In the genomic region with DNA sequence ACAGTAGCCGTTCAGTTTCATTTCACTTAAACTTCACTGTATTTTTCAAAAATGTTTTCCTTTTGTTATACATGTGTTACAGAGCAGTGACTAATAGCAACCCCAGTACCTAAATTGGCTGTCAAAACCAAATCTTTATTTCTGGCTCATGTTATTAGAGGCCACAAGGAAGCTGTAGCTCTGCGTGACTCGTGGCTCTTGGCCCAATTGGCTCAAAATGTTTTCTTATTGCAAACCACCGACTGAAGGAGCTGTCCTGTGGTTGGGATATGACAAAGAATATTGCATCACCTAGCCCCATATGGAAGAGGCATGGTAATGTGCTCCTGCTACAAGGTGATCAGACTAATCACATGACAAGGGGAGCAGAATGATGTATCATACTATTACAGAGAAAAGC, we compare ENCODE assay signal across 29 cellular contexts.
DNase-seq lines count a peak whose midpoint lies in the region; TF ChIP-seq lines count a peak whose summit lies in the region.
"Had no signal": no experiment of that assay in that cellular context is flagged by ENCODE, and none has a peak within 500 bp of the region (broad histone marks: within the 10 kb centered on the region; RNA-seq: fewer than 3 reads in every experiment).

No MANE protein-coding gene starts in this region.

- H3K4me2 ChIP-seq in smooth muscle cell: no peak overlapping the region
- H3K4me2 ChIP-seq in trophoblast cell (ENCODE audit: low read length): no peak overlapping the region
- H3K4me2 ChIP-seq: GM23338, neural progenitor cell had no signal

- H3K23ac ChIP-seq in trophoblast cell (ENCODE audit: low read length): no peak overlapping the region

- no peaks in the 10 kb centered on the region for H3K9me3 Mint-ChIP-seq in MCF 10A (ENCODE audit: unreplicated experiment)
- H3K9me3 Mint-ChIP-seq: neural progenitor cell had no signal

- no peak overlapping the region for H2BK12ac ChIP-seq in trophoblast cell (ENCODE audit: low read length)

- TF ChIP-seq POLR2A in breast epithelium (IDR thresholded peaks at IDR 0.05): no peak

- BruUV-seq in MCF 10A (replicated peaks; lab: Mats Ljungman, UMichigan): no TSS peak

- H3K4me1 ChIP-seq in breast epithelium: no peaks in the 10 kb centered on the region
- no peaks in the 10 kb centered on the region for H3K4me1 ChIP-seq in smooth muscle cell (ENCODE audit: low read depth)
- H3K4me1 ChIP-seq in trophoblast cell (ENCODE audit: control insufficient read depth in 1 of 2, insufficient read depth in 2 of 2, low read length in 2 of 2): no peaks in the 10 kb centered on the region
- H3K4me1 ChIP-seq: neural progenitor cell, prostate gland, upper lobe of left lung had no signal

- no peaks in the 10 kb centered on the region for H3K36me3 Mint-ChIP-seq in MCF 10A (ENCODE audit: insufficient read depth, unreplicated experiment)
- H3K36me3 Mint-ChIP-seq: activated naive CD4-positive, alpha-beta T cell treated with anti-CD3 and anti-CD28 coated beads, Interleukin-2, amount 50 U/mL, for 72 hours; CD8-positive, alpha-beta T cell; neural progenitor cell had no signal

- no peak overlapping the region for H3K14ac ChIP-seq in trophoblast cell (ENCODE audit: low read length)

- H3K18ac ChIP-seq in trophoblast cell (ENCODE audit: low read length): no peak overlapping the region

- no peaks in the 10 kb centered on the region for H3K36me3 ChIP-seq in breast epithelium
- no peaks in the 10 kb centered on the region for H3K36me3 ChIP-seq in smooth muscle cell (ENCODE audit: low read depth)
- no peaks in the 10 kb centered on the region for H3K36me3 ChIP-seq in trophoblast cell (ENCODE audit: control insufficient read depth in 1 of 2, insufficient read depth in 2 of 2, low read length in 2 of 2)
- H3K36me3 ChIP-seq: neural progenitor cell, prostate gland, upper lobe of left lung had no signal

- H3K9me3 ChIP-seq in breast epithelium: peaks cover 6 to 9% of the 10 kb centered on the region in 2 donors
- H3K9me3 ChIP-seq in smooth muscle cell (replicated peaks; ENCODE audit: low read depth): no peaks in the 10 kb centered on the region
- H3K9me3 ChIP-seq in trophoblast cell (ENCODE audit: insufficient read depth, low read depth, low read length): peaks cover 6% of the 10 kb centered on the region
- H3K9me3 ChIP-seq: prostate gland had no signal

- H3K79me2 ChIP-seq in smooth muscle cell (ENCODE audit: low read depth): no peaks in the 10 kb centered on the region
- H3K79me2 ChIP-seq in trophoblast cell (ENCODE audit: control insufficient read depth, insufficient read depth, low read length, poor library complexity): no peaks in the 10 kb centered on the region

- no peak overlapping the region for H3K4me3 Mint-ChIP-seq in MCF 10A (ENCODE audit: unreplicated experiment)
- H3K4me3 Mint-ChIP-seq: CD8-positive, alpha-beta T cell; effector memory CD8-positive, alpha-beta T cell; GM23338; neural progenitor cell had no signal

- no peak overlapping the region for H4K12ac ChIP-seq in trophoblast cell (ENCODE audit: low read depth, low read length)

- H4K8ac ChIP-seq in trophoblast cell (ENCODE audit: low read depth, low read length): no peak overlapping the region

- peak; percentile 70 for DNase-seq in MCF 10A (ENCODE audit: unreplicated experiment)
- no peak for DNase-seq in breast epithelium (ENCODE audit: low spot score in 2 of 2)
- DNase-seq in astrocyte of the cerebellum (ENCODE audit: low read depth): peak; percentile 94
- peak; percentile 71 for DNase-seq in fibroblast of pulmonary artery (ENCODE audit: low read depth)
- DNase-seq in smooth muscle cell (lab: John Stamatoyannopoulos, UW; ENCODE audit: unreplicated experiment): no peak
- DNase-seq in trophoblast cell: no peak
- no peak for DNase-seq in putamen (ENCODE audit: low spot score)
- DNase-seq in NCI-H748 treated with DMSO at 0.1 percent for 48 hours (lab: John Stamatoyannopoulos, UW): no peak
- DNase-seq: activated CD4-positive, alpha-beta T cell treated with anti-CD3 and anti-CD28 coated beads, Interleukin-2, amount 50 U/mL, for 4 hours; activated CD4-positive, CD25-positive, alpha-beta regulatory T cell; activated CD8-positive, alpha-beta memory T cell treated with anti-CD3 and anti-CD28 coated beads, Interleukin-2, amount 50 U/mL, for 4 hours; AML-193; aorta; CD8-positive, alpha-beta T cell; DMS153; effector memory CD8-positive, alpha-beta T cell; GDM1; KG1; NCI-H1048; NCI-H187 treated with DMSO at 0.1 percent for 48 hours; stimulated activated CD4-positive, alpha-beta T cell treated with anti-CD3 and anti-CD28 coated beads, Interleukin-1b, Interleukin-23, amount 100 ng/mL, for 48 hours; T-helper 9 cell; upper lobe of left lung had no signal

- H3K4me3 ChIP-seq in breast epithelium: no peak overlapping the region
- H3K4me3 ChIP-seq in astrocyte of the cerebellum (ENCODE audit: low read depth, low read length): no peak overlapping the region
- no peak overlapping the region for H3K4me3 ChIP-seq in fibroblast of pulmonary artery (replicated peaks; ENCODE audit: low read depth, low read length)
- H3K4me3 ChIP-seq in smooth muscle cell: no peak overlapping the region
- no peak overlapping the region for H3K4me3 ChIP-seq in trophoblast cell (ENCODE audit: low read depth, low read length)
- H3K4me3 ChIP-seq: GM23338, neural progenitor cell, prostate gland, skin epidermis, upper lobe of left lung had no signal

- H3K79me1 ChIP-seq in trophoblast cell (ENCODE audit: low read length): no peaks in the 10 kb centered on the region

- POLR2A ChIA-PET in MCF 10A (lab: Yijun Ruan, JAX): no interaction called here

- H2BK5ac ChIP-seq in trophoblast cell (ENCODE audit: low read depth, low read length, poor library complexity): no peak overlapping the region

- TF ChIP-seq CTCF in MCF 10A (IDR thresholded peaks at IDR 0.05; ENCODE audit: unreplicated experiment) (no peak), breast epithelium (IDR thresholded peaks at IDR 0.05) (no peak), astrocyte of the cerebellum (IDR thresholded peaks at IDR 0.05; ENCODE audit: low read depth, low read length, missing control alignments) (no peak), fibroblast of pulmonary artery (IDR thresholded peaks at IDR 0.05; ENCODE audit: low read length, missing control alignments) (no peak), smooth muscle cell (IDR thresholded peaks at IDR 0.05; ENCODE audit: borderline replicate concordance, insufficient read depth, poor library complexity, severe bottlenecking) (no peak)

- H3K27me3 ChIP-seq in breast epithelium (no peaks in the 10 kb centered on the region), smooth muscle cell (ENCODE audit: low read depth) (no peaks in the 10 kb centered on the region), trophoblast cell (ENCODE audit: insufficient read depth, low read length) (no peaks in the 10 kb centered on the region)
- H3K27me3 ChIP-seq: neural progenitor cell, upper lobe of left lung had no signal

- in situ Hi-C loops in astrocyte of the cerebellum (cut with HindIII; ENCODE audit: low sequenced_read_pairs): no loop called here

- H4K20me1 ChIP-seq in smooth muscle cell (ENCODE audit: low read depth): no peaks in the 10 kb centered on the region

- CTCF ChIA-PET in MCF 10A (lab: Yijun Ruan, JAX): no interaction called here

- no peak overlapping the region for H4K91ac ChIP-seq in trophoblast cell (ENCODE audit: low read depth, low read length)

- no peak overlapping the region for H3K27ac Mint-ChIP-seq in MCF 10A (ENCODE audit: low read depth, unreplicated experiment)
- H3K27ac Mint-ChIP-seq: activated naive CD4-positive, alpha-beta T cell treated with anti-CD3 and anti-CD28 coated beads, Interleukin-2, amount 50 U/mL, for 72 hours; activated T-helper 2 cell treated with anti-CD3 and anti-CD28 coated beads, Interferon-gamma antibody, Interleukin-2, Interleukin-4, amounts not matched to agents 10 μg/mL and 5 μg/mL and 100 μg/mL, durations not matched to agents 14 hours and 24 hours and 36 hours; CD8-positive, alpha-beta T cell; effector memory CD8-positive, alpha-beta T cell; GM23338; neural progenitor cell had no signal

- WGBS in smooth muscle cell (ENCODE audit: low lambda C conversion rate): 88% methylated on average over 4 of the region's 4 CpGs
- WGBS in trophoblast cell (ENCODE audit: extremely low coverage, insufficient coverage, insufficient read length): no CpG with 5 or more reads among the region's 4 CpGs

- no peak overlapping the region for H3K9ac ChIP-seq in smooth muscle cell (ENCODE audit: low read depth)
- H3K9ac ChIP-seq in trophoblast cell (ENCODE audit: low read length): no peak overlapping the region
- H3K9ac ChIP-seq: neural progenitor cell had no signal

- H3F3A ChIP-seq in smooth muscle cell (ENCODE audit: low read depth): no peaks in the 10 kb centered on the region

- intact Hi-C loops in MCF 10A (cut with micrococcal nuclease) (no loop called here), breast epithelium (cut with DNase I; ENCODE audit: low total_unique reads) (no loop called here)

- no peak overlapping the region for H3K27ac ChIP-seq in breast epithelium
- no peak overlapping the region for H3K27ac ChIP-seq in smooth muscle cell (ENCODE audit: low read depth)
- no peak overlapping the region for H3K27ac ChIP-seq in trophoblast cell (ENCODE audit: low read depth, low read length)
- H3K27ac ChIP-seq: neural progenitor cell, prostate gland, skin epidermis, upper lobe of left lung had no signal

- no peaks in the 10 kb centered on the region for H3K27me3 Mint-ChIP-seq in MCF 10A (ENCODE audit: insufficient read depth, unreplicated experiment)
- H3K27me3 Mint-ChIP-seq: effector memory CD8-positive, alpha-beta T cell had no signal

- H2AFZ ChIP-seq in smooth muscle cell (ENCODE audit: low read depth): no peak overlapping the region
- H2AFZ ChIP-seq in trophoblast cell (ENCODE audit: insufficient read depth, low read length, poor library complexity): no peak overlapping the region
- H2AFZ ChIP-seq: GM23338, neural progenitor cell had no signal

- peaks cover 6% of the 10 kb centered on the region for H3K4me1 Mint-ChIP-seq in MCF 10A (ENCODE audit: insufficient read depth, unreplicated experiment)
- H3K4me1 Mint-ChIP-seq: GM23338, neural progenitor cell had no signal

- no peak overlapping the region for H2BK120ac ChIP-seq in trophoblast cell (ENCODE audit: insufficient read depth, low read length, poor library complexity)

- H2AK5ac ChIP-seq in trophoblast cell (ENCODE audit: low read length): no peak overlapping the region

- H3K4ac ChIP-seq in trophoblast cell (ENCODE audit: low read depth, low read length): no peak overlapping the region

Comparison
In these comparisons a context has a peak if more than half of its experiments do, and no peak if none do; other contexts are left out.
1. DNase-seq: peak in MCF 10A (single experiment), astrocyte of the cerebellum (single experiment) and fibroblast of pulmonary artery (single experiment); none in breast epithelium (0 of 2), smooth muscle cell (single experiment), trophoblast cell (0 of 2), putamen (single experiment) and NCI-H748 treated with DMSO at 0.1 percent for 48 hours (single experiment).